ENCODE assay signal across 19 cellular contexts in genomic region chr7:49037348-49038210, GRCh38.
"Had no signal": no experiment of that assay in that cellular context is flagged by ENCODE, and none has a peak within 500 bp of the region (broad histone marks: within the 10 kb centered on the region; RNA-seq: fewer than 3 reads in every experiment).

No MANE protein-coding gene starts in this region.

- H3K27me3 Mint-ChIP-seq: central memory CD8-positive, alpha-beta T cell; T-cell had no signal

- H3K27ac Mint-ChIP-seq: natural killer cell, T-cell had no signal

- DNase-seq: activated T-cell treated with anti-CD3 and anti-CD28 coated beads, Interleukin-2, amount 50 U/mL, for 1 hour; adrenal gland; esophagus squamous epithelium; heart right ventricle; kidney glomerular epithelial cell; left ventricle myocardium inferior; midbrain; natural killer cell; pancreas; psoas muscle; stimulated activated CD4-positive, alpha-beta T cell treated with anti-CD3 and anti-CD28 coated beads, Interleukin-4, amount 100 ng/mL, for 24 hours; stimulated activated naive CD4-positive, alpha-beta T cell treated with Interleukin-2 at 50 U/mL for 16 hours; T-cell; upper lobe of left lung had no signal

- H3K36me3 ChIP-seq: adrenal gland, ascending aorta, esophagus squamous epithelium, heart right ventricle, left ventricle myocardium inferior, pancreas, right atrium auricular region, upper lobe of left lung had no signal

- H3K4me1 Mint-ChIP-seq: central memory CD8-positive, alpha-beta T cell; natural killer cell; T-cell had no signal

- H3K4me3 Mint-ChIP-seq: central memory CD8-positive, alpha-beta T cell; natural killer cell; T-cell had no signal

- H3K36me3 Mint-ChIP-seq: activated naive CD4-positive, alpha-beta T cell treated with anti-CD3 and anti-CD28 coated beads, Interleukin-2, amount 50 U/mL, for 72 hours; natural killer cell; T-cell had no signal

- H3K27ac ChIP-seq: adrenal gland, ascending aorta, breast epithelium, esophagus squamous epithelium, heart right ventricle, left ventricle myocardium inferior, pancreas, psoas muscle, right atrium auricular region, upper lobe of left lung had no signal

- H3K4me1 ChIP-seq: adrenal gland, ascending aorta, breast epithelium, esophagus squamous epithelium, heart right ventricle, left ventricle myocardium inferior, pancreas, psoas muscle, right atrium auricular region, upper lobe of left lung had no signal

- H3K27me3 ChIP-seq: adrenal gland, ascending aorta, breast epithelium, esophagus squamous epithelium, heart right ventricle, pancreas, right atrium auricular region, upper lobe of left lung had no signal

- ATAC-seq: activated naive CD4-positive, alpha-beta T cell treated with anti-CD3 and anti-CD28 coated beads, Interleukin-2, amount 50 U/mL, for 72 hours; heart right ventricle; natural killer cell; pancreas; T-cell had no signal

- H3K9me3 ChIP-seq: adrenal gland, ascending aorta, breast epithelium, esophagus squamous epithelium, heart right ventricle, left ventricle myocardium inferior, pancreas, psoas muscle, right atrium auricular region, upper lobe of left lung had no signal

- H3K4me3 ChIP-seq: adrenal gland, ascending aorta, breast epithelium, esophagus squamous epithelium, heart right ventricle, left ventricle myocardium inferior, pancreas, psoas muscle, right atrium auricular region, upper lobe of left lung had no signal
